In the genomic region with DNA sequence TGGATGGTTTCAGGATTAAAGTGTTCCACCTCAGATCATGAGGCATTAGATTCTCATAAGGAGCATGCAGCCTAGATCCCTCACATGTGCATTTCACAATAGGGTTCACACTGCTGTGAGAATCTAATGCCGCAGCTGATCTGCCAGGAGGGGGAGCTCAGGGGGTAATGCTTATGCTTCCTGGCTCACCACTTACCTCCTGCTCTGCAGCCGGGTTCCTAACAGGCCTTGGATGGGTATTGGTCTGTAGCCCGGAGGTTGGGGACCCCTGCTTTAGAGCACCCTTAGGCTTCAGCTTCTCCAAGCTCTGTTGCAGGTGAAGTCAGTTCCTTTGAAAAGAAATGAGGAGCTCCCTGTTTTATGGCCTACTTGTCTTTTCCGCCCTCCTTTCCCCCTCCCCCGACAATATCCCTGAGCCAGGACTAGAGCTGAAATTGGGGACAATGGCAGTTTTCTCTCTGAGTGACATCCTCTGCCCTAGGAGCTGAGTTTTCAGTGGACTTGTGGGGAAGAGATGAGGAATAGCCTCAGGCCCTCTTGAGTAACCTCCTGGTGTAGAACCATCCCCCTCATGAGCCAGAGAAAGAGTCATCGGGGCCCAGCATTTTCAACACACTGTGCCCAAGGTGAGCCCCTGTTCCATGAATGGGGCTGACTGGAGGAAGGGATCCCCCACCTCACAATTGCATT, we compare ENCODE assay signal across 11 cellular contexts. TPM values are rescaled to one million over a fixed set of nuclear protein-coding genes. Genes with fewer than 3 reads are reported as not detected.
A peak's percentile ranks its signal among the peaks of the same experiment; 100 is the strongest.
DNase-seq lines count a peak whose midpoint lies in the region; FAIRE-seq and TF ChIP-seq lines count a peak whose summit lies in the region.
"Had no signal": no experiment of that assay in that cellular context is flagged by ENCODE, and none has a peak within 500 bp of the region (broad histone marks: within the 10 kb centered on the region; RNA-seq: fewer than 3 reads in every experiment).

No MANE protein-coding gene starts in this region.

- no peaks in the 10 kb centered on the region for H3K36me3 ChIP-seq in kidney (ENCODE audit: control insufficient read depth in 1 of 2, insufficient read depth in 2 of 2, low read length in 2 of 2)

- DNase-seq in ELF-1 (ENCODE audit: low read depth, low spot score) (peak; percentile 72), HT-29 (ENCODE audit: low spot score) (peak; percentile 23), astrocyte of the spinal cord (ENCODE audit: low read depth, low spot score) (no peak), lung microvascular endothelial cell (ENCODE audit: low read depth in 2 of 2) (peak; percentile 18 to 33), GF-D8 (lab: John Stamatoyannopoulos, UW) (no peak), kidney (no peak), NCI-H2081 (lab: John Stamatoyannopoulos, UW) (no peak), progenitor cell of endocrine pancreas (ENCODE audit: low spot score, unreplicated experiment) (no peak)
- DNase-seq: NCI-H1105 treated with DMSO at 0.1 percent for 48 hours had no signal

- FAIRE-seq in kidney (lab: Jason Lieb, UNC): no peak

- H3K9ac ChIP-seq in kidney (ENCODE audit: low read length in 2 of 2): no peak overlapping the region

- no peak overlapping the region for H3K27ac Mint-ChIP-seq in progenitor cell of endocrine pancreas
- H3K27ac Mint-ChIP-seq: T-cell had no signal

- H3K4me3 ChIP-seq in astrocyte of the spinal cord (ENCODE audit: low read depth, low read length) (no peak overlapping the region), kidney (ENCODE audit: low read length in 2 of 2) (no peak overlapping the region)
- H3K4me3 ChIP-seq: skin epidermis had no signal

- H3K27ac ChIP-seq in kidney (ENCODE audit: low read depth in 2 of 2, low read length in 2 of 2): peak overlapping the region in 1 of 2 donors; percentile 20
- H3K27ac ChIP-seq: skin epidermis had no signal

- in situ Hi-C loops in astrocyte of the spinal cord (cut with HindIII; ENCODE audit: low sequenced_read_pairs): no loop called here

- H3K36me3 Mint-ChIP-seq in progenitor cell of endocrine pancreas (ENCODE audit: insufficient read depth): peaks cover 23% of the 10 kb centered on the region
- H3K36me3 Mint-ChIP-seq: T-cell had no signal

- H3K9me3 ChIP-seq in kidney (ENCODE audit: control insufficient read depth in 1 of 2, low read length in 2 of 2): no peaks in the 10 kb centered on the region

- TF ChIP-seq CTCF in astrocyte of the spinal cord (IDR thresholded peaks at IDR 0.05; ENCODE audit: low read depth, low read length) (peak; percentile 25), kidney (IDR thresholded peaks at IDR 0.05; ENCODE audit: borderline replicate concordance, extremely low read depth, insufficient read depth) (no peak), progenitor cell of endocrine pancreas (IDR thresholded peaks at IDR 0.05; ENCODE audit: unreplicated experiment) (no peak)

- no peak overlapping the region for H3K4me3 Mint-ChIP-seq in progenitor cell of endocrine pancreas (ENCODE audit: low read depth)
- H3K4me3 Mint-ChIP-seq: T-cell had no signal

- H3K27me3 Mint-ChIP-seq in progenitor cell of endocrine pancreas: no peaks in the 10 kb centered on the region
- H3K27me3 Mint-ChIP-seq: T-cell had no signal

- no peaks in the 10 kb centered on the region for H3K4me1 Mint-ChIP-seq in progenitor cell of endocrine pancreas (ENCODE audit: low read depth)
- H3K4me1 Mint-ChIP-seq: T-cell had no signal

- intact Hi-C loops in kidney (cut with DNase I): no loop called here

- peaks cover 4 to 5% of the 10 kb centered on the region in 2 donors for H3K4me1 ChIP-seq in kidney (ENCODE audit: control insufficient read depth in 1 of 2, insufficient read depth in 1 of 2, low read depth in 1 of 2, low read length in 2 of 2)

- H3K9me3 Mint-ChIP-seq in progenitor cell of endocrine pancreas (ENCODE audit: low read depth): peaks cover 6% of the 10 kb centered on the region
- H3K9me3 Mint-ChIP-seq: T-cell had no signal

RNA-seq across cellular contexts. Expression of gene MAT2B, which starts 16.2 kb away (rescaled TPM):
- total RNA-seq in HT-29 (2014; rRNA removed; shearing (Covaris generic)): 26.2 and 28.2 TPM in 2 replicates
- total RNA-seq in lung microvascular endothelial cell (77.1 and 81.0 TPM in 2 replicates), kidney (84.4 TPM), progenitor cell of endocrine pancreas (64.4 and 66.8 TPM in 2 replicates)
- polyA plus RNA-seq in kidney (ENCODE audit: insufficient read depth, low read depth, low replicate concordance): 80.9 TPM

RNA-seq across cellular contexts. Expression of gene HMMR, which starts 28.8 kb away (rescaled TPM):
- total RNA-seq in HT-29 (2014; rRNA removed; shearing (Covaris generic)): 15.9 and 18.3 TPM in 2 replicates
- 3.2 and 14.6 TPM in 2 replicates for total RNA-seq in lung microvascular endothelial cell
- 0.91 TPM for total RNA-seq in kidney
- 0.58 TPM for polyA plus RNA-seq in kidney (ENCODE audit: insufficient read depth, low read depth, low replicate concordance)
- total RNA-seq in progenitor cell of endocrine pancreas: 13.3 and 15.0 TPM in 2 replicates

RNA-seq across cellular contexts. Expression of gene NUDCD2, which starts 29.3 kb away (rescaled TPM):
- 18.4 and 20.8 TPM in 2 replicates for total RNA-seq in HT-29 (2014; rRNA removed; shearing (Covaris generic))
- total RNA-seq in lung microvascular endothelial cell (3.9 and 4.2 TPM in 2 replicates), kidney (24.3 TPM), progenitor cell of endocrine pancreas (33.0 and 39.1 TPM in 2 replicates)
- 23.1 TPM for polyA plus RNA-seq in kidney (ENCODE audit: insufficient read depth, low read depth, low replicate concordance)

RNA-seq across cellular contexts. Expression of gene CCNG1, which starts 51.8 kb away (rescaled TPM):
- 66.5 and 69.9 TPM in 2 replicates for total RNA-seq in HT-29 (2014; rRNA removed; shearing (Covaris generic))
- total RNA-seq in lung microvascular endothelial cell: 202 and 316 TPM in 2 replicates
- total RNA-seq in kidney: 132 TPM
- 127 TPM for polyA plus RNA-seq in kidney (ENCODE audit: insufficient read depth, low read depth, low replicate concordance)
- 250 and 267 TPM in 2 replicates for total RNA-seq in progenitor cell of endocrine pancreas

Comparison
In these comparisons a context has a peak if more than half of its experiments do, and no peak if none do; other contexts are left out.
1. DNase-seq: peak in ELF-1 (single experiment), HT-29 (single experiment) and lung microvascular endothelial cell (2 of 2); none in astrocyte of the spinal cord (single experiment), GF-D8 (single experiment), kidney (single experiment), NCI-H2081 (0 of 2) and progenitor cell of endocrine pancreas (single experiment).